ENCODE assay signal across 9 cellular contexts in genomic region chr11:416051-416756, GRCh38. TPM values are rescaled to one million over a fixed set of nuclear protein-coding genes. Genes with fewer than 3 reads are reported as not detected.
DNase-seq lines count a peak whose midpoint lies in the region; ATAC-seq, FAIRE-seq and TF ChIP-seq lines count a peak whose summit lies in the region.
"Had no signal": no experiment of that assay in that cellular context is flagged by ENCODE, and none has a peak within 500 bp of the region (broad histone marks: within the 10 kb centered on the region; RNA-seq: fewer than 3 reads in every experiment).

No MANE protein-coding gene starts in this region.

- H3K9me3 ChIP-seq in HepG2 (ENCODE audit: low read length) (no peaks in the 10 kb centered on the region), suprapubic skin (no peaks in the 10 kb centered on the region)

- intact Hi-C loops in HepG2 (cut with micrococcal nuclease; ENCODE audit: unreplicated experiment): no loop called here

- CTCF ChIA-PET in HepG2 (lab: Yijun Ruan, JAX; ENCODE audit: low intra/inter-chr PET ratio, low total read pairs): no interaction called here

- H3K9ac ChIP-seq in HepG2 (ENCODE audit: insufficient read depth, low read depth, low read length): 0 out of 2 replicates have a peak overlapping the region, but pooled peaks have one; percentile 25

- no peak for TF ChIP-seq EP300 in HepG2 (IDR thresholded peaks at IDR 0.05; ENCODE audit: low read depth in 2 of 2, low read length in 2 of 2)
- no peak for TF ChIP-seq EP300 in HepG2 (CRISPR knock-in tag; IDR thresholded peaks at IDR 0.05; ENCODE audit: borderline replicate concordance)
- TF ChIP-seq EP300 in suprapubic skin (IDR thresholded peaks at IDR 0.05): no peak

- POLR2A ChIA-PET in HepG2 (lab: Yijun Ruan, JAX): interaction anchor here (1.6 to 2.8 kb wide), 3 partner anchors 25 to 90 kb away, joined by 6 to 14 read pairs (median 7); partner anchors contain the start of genes ANO9 and RNH1

- no peak for TF ChIP-seq POLR2A in HepG2 (IDR thresholded peaks at IDR 0.05; ENCODE audit: insufficient read depth in 1 of 2, low read depth in 2 of 2, low read length in 2 of 2)
- TF ChIP-seq POLR2A in suprapubic skin (IDR thresholded peaks at IDR 0.05): no peak

- ATAC-seq in HepG2 (peak; percentile 36), GM21526 (IDR thresholded peaks at IDR 0.05; ENCODE audit: low FRiP score, unreplicated experiment) (no peak)

- peak overlapping the region; percentile 67 for H3K4me2 ChIP-seq in HepG2 (ENCODE audit: low read depth, low read length)

- 35% methylated on average over 15 of the region's 45 CpGs for WGBS in HepG2 (ENCODE audit: low lambda C conversion rate)
- WGBS in suprapubic skin: no CpG with 5 or more reads among the region's 45 CpGs

- no peaks in the 10 kb centered on the region for H3K79me2 ChIP-seq in HepG2 (ENCODE audit: insufficient read depth, low read length)

- H3K36me3 ChIP-seq in HepG2 (replicated peaks in 1 of 2; ENCODE audit: control insufficient read depth in 1 of 2, insufficient read depth in 2 of 2, low read length in 2 of 2) (no peaks in the 10 kb centered on the region), suprapubic skin (no peaks in the 10 kb centered on the region)

- peak; percentile 80 for DNase-seq in DMS53 (lab: John Stamatoyannopoulos, UW)
- DNase-seq in DMS53 treated with DMSO at 0.1 percent for 48 hours (lab: John Stamatoyannopoulos, UW; ENCODE audit: unreplicated experiment): no peak
- DNase-seq in astrocyte of the cerebellum (ENCODE audit: low read depth): no peak
- DNase-seq in HepG2 (ENCODE audit: low spot score): no peak
- DNase-seq in suprapubic skin (ENCODE audit: low spot score in 2 of 2): no peak
- no peak for DNase-seq in amygdala (lab: John Stamatoyannopoulos, UW)
- DNase-seq in SK-N-DZ (ENCODE audit: low spot score): no peak

- in situ Hi-C loops in astrocyte of the cerebellum (cut with HindIII; ENCODE audit: low sequenced_read_pairs): no loop called here
- in situ Hi-C loops in HepG2 (cut with HindIII; ENCODE audit: extremely low pct_ligation_motif_present, low pct_unique_long_range_greater_than_20kb): no loop called here

- peak overlapping the region; percentile 12 for H3K4me3 ChIP-seq in astrocyte of the cerebellum (ENCODE audit: low read depth, low read length)
- peak overlapping the region; percentile 25 to 67 (median 57); a peak in 5 of 6 replicates for H3K4me3 ChIP-seq in HepG2 (replicated peaks in 1 of 3; ENCODE audit: insufficient read depth in 1 of 3, low read depth in 2 of 3, low read length in 3 of 3)
- peak overlapping the region; percentile 67 for H3K4me3 ChIP-seq in suprapubic skin

- H2AFZ ChIP-seq in HepG2 (ENCODE audit: low read length): no peak overlapping the region

- H3K27me3 ChIP-seq in HepG2 (ENCODE audit: control insufficient read depth in 1 of 2, insufficient read depth in 2 of 2, low read length in 2 of 2) (peaks cover 2 to 10% of the 10 kb centered on the region in 2 experiments; a peak in 1 of 5 replicates), suprapubic skin (peaks cover 26% of the 10 kb centered on the region)

- TF ChIP-seq CTCF in astrocyte of the cerebellum (IDR thresholded peaks at IDR 0.05; ENCODE audit: low read depth, low read length, missing control alignments): no peak
- no peak; the same call in 1 of the 2 replicates for TF ChIP-seq CTCF in HepG2 (CRISPR knock-in tag; IDR thresholded peaks at IDR 0.05)
- no peak for TF ChIP-seq CTCF in suprapubic skin (IDR thresholded peaks at IDR 0.05)

- H3K4me1 ChIP-seq in HepG2 (ENCODE audit: insufficient read depth, low read length) (peaks cover 39% of the 10 kb centered on the region), suprapubic skin (peaks cover 33% of the 10 kb centered on the region)

- H3K27ac ChIP-seq in HepG2 (ENCODE audit: extremely low read length, insufficient read depth, low read length): no peak overlapping the region
- peak overlapping the region; percentile 76 for H3K27ac ChIP-seq in suprapubic skin

- FAIRE-seq in HepG2 (lab: Jason Lieb, UNC): no peak
- FAIRE-seq: A204.1 had no signal

- no peaks in the 10 kb centered on the region for H4K20me1 ChIP-seq in HepG2 (ENCODE audit: insufficient read depth, low read length)

- no peak for TF ChIP-seq RAD21 in HepG2 (CRISPR knock-in tag; IDR thresholded peaks at IDR 0.05)

- no TSS peak for BruUV-seq in HepG2 (replicated peaks; lab: Mats Ljungman, UMichigan)

RNA-seq across cellular contexts. Expression of gene SIGIRR, which starts 1.4 kb away (rescaled TPM):
- total RNA-seq in HepG2 (2016; rRNA removed; fragmentation: Illumina TruSeq; extraction: Trizol): 0.80 and 2.1 TPM in 2 replicates
- total RNA-seq in HepG2 (2016; cell fraction: cytosol; rRNA removed; fragmentation: Illumina TruSeq; extraction: Trizol; ENCODE audit: low read depth): 1.7 and 1.8 TPM in 2 replicates
- 1.4 and 2.0 TPM in 2 replicates for total RNA-seq in HepG2 (2016; cell fraction: insoluble cytoplasmic fraction; rRNA removed; fragmentation: Illumina TruSeq; extraction: Trizol)
- 2.1 and 2.2 TPM in 2 replicates for total RNA-seq in HepG2 (2016; cell fraction: membrane; rRNA removed; fragmentation: Illumina TruSeq; extraction: Trizol)
- total RNA-seq in HepG2 (2016; cell fraction: nucleus; rRNA removed; fragmentation: Illumina TruSeq; extraction: Trizol): 1.8 and 1.9 TPM in 2 replicates
- 1.2 and 2.1 TPM in 2 replicates for polyA plus RNA-seq in HepG2 (2011; rRNA removed)
- polyA plus RNA-seq in HepG2 (2011; cell fraction: cytosol; rRNA removed): 1.1 and 2.0 TPM in 2 replicates
- polyA plus RNA-seq in HepG2 (2011; cell fraction: nucleus; rRNA removed): 4.9 and 10.2 TPM in 2 replicates
- polyA plus RNA-seq in HepG2 (2012): 1.6 and 2.0 TPM in 2 replicates
- 1.6 and 2.7 TPM in 2 replicates for polyA plus RNA-seq in HepG2 (2016; cell fraction: cytosol; fragmentation: Illumina TruSeq; extraction: Trizol; ENCODE audit: low read depth)
- 1.0 and 2.1 TPM in 2 replicates for polyA plus RNA-seq in HepG2 (2016; cell fraction: insoluble cytoplasmic fraction; fragmentation: Illumina TruSeq; extraction: Trizol; ENCODE audit: low read depth)
- 2.8 and 4.3 TPM in 2 replicates for polyA plus RNA-seq in HepG2 (2016; cell fraction: membrane; fragmentation: Illumina TruSeq; extraction: Trizol; ENCODE audit: low read depth)
- 5.7 and 7.3 TPM in 2 replicates for polyA plus RNA-seq in HepG2 (2016; cell fraction: nucleus; fragmentation: Illumina TruSeq; extraction: Trizol; ENCODE audit: insufficient read depth, low read depth)
- polyA minus RNA-seq in HepG2 (2011; rRNA and poly(A)+ RNA removed; ENCODE audit: low replicate concordance): 2.3 and 4.3 TPM in 2 replicates
- 1.5 and 1.8 TPM in 2 replicates for polyA minus RNA-seq in HepG2 (2011; cell fraction: cytosol; rRNA and poly(A)+ RNA removed)
- not detected in 2 replicates for polyA minus RNA-seq in HepG2 (2011; cell fraction: nucleus; rRNA and poly(A)+ RNA removed)
- total RNA-seq in suprapubic skin: 10 to 100 TPM; 14.2 to 26.0 (median 16.5) TPM
- 27.0 and 30.5 TPM in 2 replicates for polyA plus RNA-seq in SK-N-DZ (2014; cell fraction: cytosol; rRNA removed)
- 46.1 and 50.0 TPM in 2 replicates for polyA plus RNA-seq in SK-N-DZ (2014; cell fraction: nucleus; rRNA removed)

RNA-seq across cellular contexts. Expression of gene PKP3, which starts 22.2 kb away (rescaled TPM):
- total RNA-seq in HepG2 (2016; rRNA removed; fragmentation: Illumina TruSeq; extraction: Trizol) (21.1 and 28.7 TPM in 2 replicates), suprapubic skin (100 to 1,000 TPM; 318 to 486 (median 428) TPM)
- total RNA-seq in HepG2 (2016; cell fraction: cytosol; rRNA removed; fragmentation: Illumina TruSeq; extraction: Trizol; ENCODE audit: low read depth): 5.8 and 6.9 TPM in 2 replicates
- 17.5 and 29.7 TPM in 2 replicates for total RNA-seq in HepG2 (2016; cell fraction: insoluble cytoplasmic fraction; rRNA removed; fragmentation: Illumina TruSeq; extraction: Trizol)
- total RNA-seq in HepG2 (2016; cell fraction: membrane; rRNA removed; fragmentation: Illumina TruSeq; extraction: Trizol): 13.9 and 14.9 TPM in 2 replicates
- 14.5 and 19.8 TPM in 2 replicates for total RNA-seq in HepG2 (2016; cell fraction: nucleus; rRNA removed; fragmentation: Illumina TruSeq; extraction: Trizol)
- polyA plus RNA-seq in HepG2 (2011; rRNA removed): 18.0 and 25.1 TPM in 2 replicates
- 13.8 and 24.2 TPM in 2 replicates for polyA plus RNA-seq in HepG2 (2011; cell fraction: cytosol; rRNA removed)
- 59.8 and 70.5 TPM in 2 replicates for polyA plus RNA-seq in HepG2 (2011; cell fraction: nucleus; rRNA removed)
- 12.9 and 13.0 TPM in 2 replicates for polyA plus RNA-seq in HepG2 (2012)
- polyA plus RNA-seq in HepG2 (2016; cell fraction: cytosol; fragmentation: Illumina TruSeq; extraction: Trizol; ENCODE audit: low read depth): 4.6 and 4.9 TPM in 2 replicates
- 22.3 and 24.1 TPM in 2 replicates for polyA plus RNA-seq in HepG2 (2016; cell fraction: insoluble cytoplasmic fraction; fragmentation: Illumina TruSeq; extraction: Trizol; ENCODE audit: low read depth)
- polyA plus RNA-seq in HepG2 (2016; cell fraction: membrane; fragmentation: Illumina TruSeq; extraction: Trizol; ENCODE audit: low read depth): 7.9 and 9.3 TPM in 2 replicates
- polyA plus RNA-seq in HepG2 (2016; cell fraction: nucleus; fragmentation: Illumina TruSeq; extraction: Trizol; ENCODE audit: insufficient read depth, low read depth): 38.2 and 40.1 TPM in 2 replicates
- polyA minus RNA-seq in HepG2 (2011; rRNA and poly(A)+ RNA removed; ENCODE audit: low replicate concordance): 30.4 and 42.3 TPM in 2 replicates
- polyA minus RNA-seq in HepG2 (2011; cell fraction: cytosol; rRNA and poly(A)+ RNA removed): 24.6 and 25.2 TPM in 2 replicates
- 9.9 and 14.7 TPM in 2 replicates for polyA minus RNA-seq in HepG2 (2011; cell fraction: nucleus; rRNA and poly(A)+ RNA removed)
- polyA plus RNA-seq in SK-N-DZ (2014; cell fraction: cytosol; rRNA removed): 1.7 and 3.2 TPM in 2 replicates
- polyA plus RNA-seq in SK-N-DZ (2014; cell fraction: nucleus; rRNA removed): 9.4 and 10.9 TPM in 2 replicates

RNA-seq across cellular contexts. Expression of gene ANO9, which starts 25.6 kb away (rescaled TPM):
- 1.5 and 8.9 TPM in 2 replicates for total RNA-seq in HepG2 (2016; rRNA removed; fragmentation: Illumina TruSeq; extraction: Trizol)
- 1.8 and 2.3 TPM in 2 replicates for total RNA-seq in HepG2 (2016; cell fraction: cytosol; rRNA removed; fragmentation: Illumina TruSeq; extraction: Trizol; ENCODE audit: low read depth)
- total RNA-seq in HepG2 (2016; cell fraction: insoluble cytoplasmic fraction; rRNA removed; fragmentation: Illumina TruSeq; extraction: Trizol): 1.2 and 9.2 TPM in 2 replicates
- total RNA-seq in HepG2 (2016; cell fraction: membrane; rRNA removed; fragmentation: Illumina TruSeq; extraction: Trizol): 1.7 and 2.0 TPM in 2 replicates
- total RNA-seq in HepG2 (2016; cell fraction: nucleus; rRNA removed; fragmentation: Illumina TruSeq; extraction: Trizol): 14.4 and 16.4 TPM in 2 replicates
- polyA plus RNA-seq in HepG2 (2011; rRNA removed): 14.3 and 19.9 TPM in 2 replicates
- polyA plus RNA-seq in HepG2 (2011; cell fraction: cytosol; rRNA removed): 2.2 and 2.9 TPM in 2 replicates
- 267 and 279 TPM in 2 replicates for polyA plus RNA-seq in HepG2 (2011; cell fraction: nucleus; rRNA removed)
- 18.3 and 18.6 TPM in 2 replicates for polyA plus RNA-seq in HepG2 (2012)
- polyA plus RNA-seq in HepG2 (2016; cell fraction: cytosol; fragmentation: Illumina TruSeq; extraction: Trizol; ENCODE audit: low read depth): 0.44 and 0.54 TPM in 2 replicates
- polyA plus RNA-seq in HepG2 (2016; cell fraction: insoluble cytoplasmic fraction; fragmentation: Illumina TruSeq; extraction: Trizol; ENCODE audit: low read depth): 1.5 and 1.9 TPM in 2 replicates
- 0.82 and 1.0 TPM in 2 replicates for polyA plus RNA-seq in HepG2 (2016; cell fraction: membrane; fragmentation: Illumina TruSeq; extraction: Trizol; ENCODE audit: low read depth)
- 71.0 and 80.1 TPM in 2 replicates for polyA plus RNA-seq in HepG2 (2016; cell fraction: nucleus; fragmentation: Illumina TruSeq; extraction: Trizol; ENCODE audit: insufficient read depth, low read depth)
- 0.23 and 6.4 TPM in 2 replicates for polyA minus RNA-seq in HepG2 (2011; rRNA and poly(A)+ RNA removed; ENCODE audit: low replicate concordance)
- polyA minus RNA-seq in HepG2 (2011; cell fraction: cytosol; rRNA and poly(A)+ RNA removed): 0.97 and 2.5 TPM in 2 replicates
- polyA minus RNA-seq in HepG2 (2011; cell fraction: nucleus; rRNA and poly(A)+ RNA removed): 14.8 and 15.1 TPM in 2 replicates
- total RNA-seq in suprapubic skin: 100 to 1,000 TPM in 2 of 4 donors, 10 to 100 TPM in 2; 76.8 to 166 (median 103) TPM
- 0.06 TPM in 1 of 2 replicates, not detected in the other for polyA plus RNA-seq in SK-N-DZ (2014; cell fraction: cytosol; rRNA removed)
- polyA plus RNA-seq in SK-N-DZ (2014; cell fraction: nucleus; rRNA removed): 3.1 and 5.7 TPM in 2 replicates

RNA-seq across cellular contexts. Expression of gene PTDSS2, which starts 33.9 kb away (rescaled TPM):
- total RNA-seq in HepG2 (2016; rRNA removed; fragmentation: Illumina TruSeq; extraction: Trizol) (11.3 and 21.7 TPM in 2 replicates), suprapubic skin (10 to 100 TPM; 22.3 to 31.0 (median 25.3) TPM)
- 5.6 and 7.0 TPM in 2 replicates for total RNA-seq in HepG2 (2016; cell fraction: cytosol; rRNA removed; fragmentation: Illumina TruSeq; extraction: Trizol; ENCODE audit: low read depth)
- total RNA-seq in HepG2 (2016; cell fraction: insoluble cytoplasmic fraction; rRNA removed; fragmentation: Illumina TruSeq; extraction: Trizol): 8.4 and 25.4 TPM in 2 replicates
- total RNA-seq in HepG2 (2016; cell fraction: membrane; rRNA removed; fragmentation: Illumina TruSeq; extraction: Trizol): 10.9 and 11.3 TPM in 2 replicates
- 23.2 and 23.3 TPM in 2 replicates for total RNA-seq in HepG2 (2016; cell fraction: nucleus; rRNA removed; fragmentation: Illumina TruSeq; extraction: Trizol)
- 26.4 and 37.6 TPM in 2 replicates for polyA plus RNA-seq in HepG2 (2011; rRNA removed)
- polyA plus RNA-seq in HepG2 (2011; cell fraction: cytosol; rRNA removed): 28.3 and 34.4 TPM in 2 replicates
- polyA plus RNA-seq in HepG2 (2011; cell fraction: nucleus; rRNA removed): 151 and 168 TPM in 2 replicates
- polyA plus RNA-seq in HepG2 (2012): 19.9 and 35.5 TPM in 2 replicates
- 5.4 and 6.0 TPM in 2 replicates for polyA plus RNA-seq in HepG2 (2016; cell fraction: cytosol; fragmentation: Illumina TruSeq; extraction: Trizol; ENCODE audit: low read depth)
- 11.4 and 12.9 TPM in 2 replicates for polyA plus RNA-seq in HepG2 (2016; cell fraction: insoluble cytoplasmic fraction; fragmentation: Illumina TruSeq; extraction: Trizol; ENCODE audit: low read depth)
- 9.5 and 10.3 TPM in 2 replicates for polyA plus RNA-seq in HepG2 (2016; cell fraction: membrane; fragmentation: Illumina TruSeq; extraction: Trizol; ENCODE audit: low read depth)
- 59.3 and 60.5 TPM in 2 replicates for polyA plus RNA-seq in HepG2 (2016; cell fraction: nucleus; fragmentation: Illumina TruSeq; extraction: Trizol; ENCODE audit: insufficient read depth, low read depth)
- 43.0 and 66.5 TPM in 2 replicates for polyA minus RNA-seq in HepG2 (2011; rRNA and poly(A)+ RNA removed; ENCODE audit: low replicate concordance)
- polyA minus RNA-seq in HepG2 (2011; cell fraction: cytosol; rRNA and poly(A)+ RNA removed): 20.3 and 23.7 TPM in 2 replicates
- polyA minus RNA-seq in HepG2 (2011; cell fraction: nucleus; rRNA and poly(A)+ RNA removed): 28.6 and 30.4 TPM in 2 replicates
- 30.7 and 43.2 TPM in 2 replicates for polyA plus RNA-seq in SK-N-DZ (2014; cell fraction: cytosol; rRNA removed)
- polyA plus RNA-seq in SK-N-DZ (2014; cell fraction: nucleus; rRNA removed): 199 and 249 TPM in 2 replicates

RNA-seq across cellular contexts. Expression of gene B4GALNT4, which starts 46.9 kb away (rescaled TPM):
- total RNA-seq in HepG2 (2016; rRNA removed; fragmentation: Illumina TruSeq; extraction: Trizol): 24.8 and 50.1 TPM in 2 replicates
- 13.7 and 15.2 TPM in 2 replicates for total RNA-seq in HepG2 (2016; cell fraction: cytosol; rRNA removed; fragmentation: Illumina TruSeq; extraction: Trizol; ENCODE audit: low read depth)
- total RNA-seq in HepG2 (2016; cell fraction: insoluble cytoplasmic fraction; rRNA removed; fragmentation: Illumina TruSeq; extraction: Trizol): 20.5 and 56.5 TPM in 2 replicates
- 36.4 and 42.9 TPM in 2 replicates for total RNA-seq in HepG2 (2016; cell fraction: membrane; rRNA removed; fragmentation: Illumina TruSeq; extraction: Trizol)
- 47.2 and 48.9 TPM in 2 replicates for total RNA-seq in HepG2 (2016; cell fraction: nucleus; rRNA removed; fragmentation: Illumina TruSeq; extraction: Trizol)
- 30.5 and 34.4 TPM in 2 replicates for polyA plus RNA-seq in HepG2 (2011; rRNA removed)
- polyA plus RNA-seq in HepG2 (2011; cell fraction: cytosol; rRNA removed): 18.4 and 40.1 TPM in 2 replicates
- polyA plus RNA-seq in HepG2 (2011; cell fraction: nucleus; rRNA removed): 268 and 442 TPM in 2 replicates
- 19.2 and 34.3 TPM in 2 replicates for polyA plus RNA-seq in HepG2 (2012)
- polyA plus RNA-seq in HepG2 (2016; cell fraction: cytosol; fragmentation: Illumina TruSeq; extraction: Trizol; ENCODE audit: low read depth): 11.8 and 14.2 TPM in 2 replicates
- 26.0 and 28.4 TPM in 2 replicates for polyA plus RNA-seq in HepG2 (2016; cell fraction: insoluble cytoplasmic fraction; fragmentation: Illumina TruSeq; extraction: Trizol; ENCODE audit: low read depth)
- polyA plus RNA-seq in HepG2 (2016; cell fraction: membrane; fragmentation: Illumina TruSeq; extraction: Trizol; ENCODE audit: low read depth): 26.2 and 30.9 TPM in 2 replicates
- 152 and 159 TPM in 2 replicates for polyA plus RNA-seq in HepG2 (2016; cell fraction: nucleus; fragmentation: Illumina TruSeq; extraction: Trizol; ENCODE audit: insufficient read depth, low read depth)
- 0.07 and 19.7 TPM in 2 replicates for polyA minus RNA-seq in HepG2 (2011; rRNA and poly(A)+ RNA removed; ENCODE audit: low replicate concordance)
- polyA minus RNA-seq in HepG2 (2011; cell fraction: cytosol; rRNA and poly(A)+ RNA removed): 10.4 and 11.1 TPM in 2 replicates
- 16.9 and 22.4 TPM in 2 replicates for polyA minus RNA-seq in HepG2 (2011; cell fraction: nucleus; rRNA and poly(A)+ RNA removed)
- 1 to 10 TPM; 1.2 to 3.0 (median 1.6) TPM for total RNA-seq in suprapubic skin
- polyA plus RNA-seq in SK-N-DZ (2014; cell fraction: cytosol; rRNA removed): 98.6 and 101 TPM in 2 replicates
- 768 and 918 TPM in 2 replicates for polyA plus RNA-seq in SK-N-DZ (2014; cell fraction: nucleus; rRNA removed)

Comparison
In these comparisons a context has a peak if more than half of its experiments do, and no peak if none do; other contexts are left out.
1. H3K4me3 ChIP-seq: peak in every context shown above with its lines; median percentile 67 in suprapubic skin; 57 in HepG2; 12 in astrocyte of the cerebellum.
2. RNA of gene PKP3, which starts 22.2 kb away (total RNA-seq): 318 to 486 TPM in suprapubic skin; 5.8 to 29.7 TPM in HepG2; every median in the first group is over 10 times any median in the second.
3. RNA of gene ANO9, which starts 25.6 kb away (total RNA-seq): 76.8 to 166 TPM in suprapubic skin; 1.2 to 16.4 TPM in HepG2; every median in the first group is over 4 times any median in the second.